In the genomic region with DNA sequence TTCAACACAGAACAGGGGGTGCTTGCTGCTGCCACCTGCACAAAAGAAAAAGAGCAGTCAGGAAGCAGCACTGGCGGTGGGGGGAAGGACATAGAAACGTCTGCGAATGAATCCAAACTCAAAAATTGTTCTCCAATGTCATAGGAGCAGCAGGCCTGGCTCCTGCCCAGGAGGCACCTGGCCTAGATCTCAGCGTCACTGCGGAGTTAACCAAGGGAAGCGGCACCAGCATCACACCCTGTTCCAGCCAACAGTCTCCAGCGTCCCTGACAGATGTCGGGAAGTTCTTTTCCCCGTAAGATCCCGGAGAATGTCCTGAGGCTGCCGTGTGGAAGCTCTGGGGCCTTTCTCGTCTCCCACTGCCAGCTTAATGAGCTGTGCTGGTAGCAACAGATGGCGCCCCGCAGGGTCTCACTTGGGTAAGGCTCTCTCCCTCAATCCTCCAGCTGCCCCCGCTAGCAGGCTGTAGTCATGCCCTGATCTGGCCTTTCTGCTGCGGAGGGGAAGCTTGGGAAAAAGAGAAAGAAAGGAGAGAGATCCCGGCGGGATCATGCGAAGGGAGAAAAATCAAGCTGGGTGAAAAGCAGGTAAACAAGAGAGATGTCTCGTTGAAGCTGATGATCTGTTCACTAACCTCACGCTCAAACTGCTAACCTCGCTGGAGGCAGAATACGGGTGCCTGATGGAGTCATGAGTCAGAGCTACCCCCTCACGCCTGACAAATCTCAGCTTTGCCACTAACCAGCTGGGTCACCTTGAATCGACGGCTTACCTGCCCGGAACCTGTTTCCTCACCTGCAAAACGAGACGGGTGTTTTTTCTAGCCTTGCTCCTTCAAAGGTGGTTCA, we compare ENCODE assay signal across 15 cellular contexts. TPM values are rescaled to one million over a fixed set of nuclear protein-coding genes. Genes with fewer than 3 reads are reported as not detected.
DNase-seq lines count a peak whose midpoint lies in the region; ATAC-seq, FAIRE-seq and TF ChIP-seq lines count a peak whose summit lies in the region.
"Had no signal": no experiment of that assay in that cellular context is flagged by ENCODE, and none has a peak within 500 bp of the region (broad histone marks: within the 10 kb centered on the region; RNA-seq: fewer than 3 reads in every experiment).

No MANE protein-coding gene starts in this region.

- H4K20me1 ChIP-seq in IMR-90 (ENCODE audit: insufficient read depth, low read length) (no peaks in the 10 kb centered on the region), keratinocyte (ENCODE audit: control insufficient read depth, extremely low read depth, insufficient read depth, low read length) (no peaks in the 10 kb centered on the region)

- 0 out of 2 replicates have a peak overlapping the region, but pooled peaks have one; percentile 14 for H2BK120ac ChIP-seq in IMR-90 (ENCODE audit: low read depth, low read length)

- H4K91ac ChIP-seq in IMR-90 (ENCODE audit: insufficient read depth, low read depth, low read length) = peak overlapping the region; percentile 42

- no peaks in the 10 kb centered on the region for H3K79me2 ChIP-seq in keratinocyte (ENCODE audit: control insufficient read depth, insufficient read depth, low read length)

- peak overlapping the region in 1 of 8 donors; percentile 17 for H3K27ac Mint-ChIP-seq in CD8-positive, alpha-beta memory T cell
- H3K27ac Mint-ChIP-seq: activated T-helper 1 cell treated with anti-CD3 and anti-CD28 coated beads, Interleukin-12 subunit alpha, Interleukin-12 subunit beta, Interleukin-2, Interleukin-4 antibody, amounts not matched to agents 30 ng/mL and 10 ng/mL and 1 ng/mL, durations not matched to agents 14 hours and 24 hours and 36 hours; stimulated activated effector memory CD8-positive, alpha-beta T cell treated with anti-CD3 and anti-CD28 coated beads, Interleukin-12 subunit alpha, Interleukin-12 subunit beta, amount 100 ng/mL, for 72 hours had no signal

- H3K9me3 ChIP-seq in BE2C (no peaks in the 10 kb centered on the region), IMR-90 (ENCODE audit: control insufficient read depth, insufficient read depth, low read length) (no peaks in the 10 kb centered on the region), keratinocyte (ENCODE audit: control insufficient read depth, low read depth, low read length) (no peaks in the 10 kb centered on the region)
- no peaks in the 10 kb centered on the region for H3K9me3 ChIP-seq in CD8-positive, alpha-beta memory T cell (ENCODE audit: low read length)
- H3K9me3 ChIP-seq: neutrophil had no signal

- no peaks in the 10 kb centered on the region for H3K79me1 ChIP-seq in IMR-90 (ENCODE audit: low read depth in 1 of 2, low read length in 2 of 2)

- H3K27ac ChIP-seq in IMR-90 (ENCODE audit: insufficient read depth, low read length) (no peak overlapping the region), keratinocyte (ENCODE audit: control insufficient read depth, insufficient read depth, low read length) (peak overlapping the region; percentile 53)
- H3K27ac ChIP-seq in CD8-positive, alpha-beta memory T cell (ENCODE audit: low read depth, low read length) = no peak overlapping the region
- H3K27ac ChIP-seq: neutrophil had no signal

- H4K5ac ChIP-seq in IMR-90 (ENCODE audit: low read depth, low read length) = no peak overlapping the region

- H3K9me3 Mint-ChIP-seq in CD8-positive, alpha-beta memory T cell = no peaks in the 10 kb centered on the region
- H3K9me3 Mint-ChIP-seq: activated T-helper 1 cell treated with anti-CD3 and anti-CD28 coated beads, Interleukin-12 subunit alpha, Interleukin-12 subunit beta, Interleukin-2, Interleukin-4 antibody, amounts not matched to agents 30 ng/mL and 10 ng/mL and 1 ng/mL, durations not matched to agents 14 hours and 24 hours and 36 hours; stimulated activated effector memory CD8-positive, alpha-beta T cell treated with anti-CD3 and anti-CD28 coated beads, Interleukin-12 subunit alpha, Interleukin-12 subunit beta, amount 100 ng/mL, for 72 hours had no signal

- H2AFZ ChIP-seq in IMR-90 (replicated peaks; ENCODE audit: low read length, poor library complexity) = peak overlapping the region; percentile 80
- H2AFZ ChIP-seq in keratinocyte (ENCODE audit: control insufficient read depth, low read length) = peak overlapping the region; percentile 64

- TF ChIP-seq POLR2A in IMR-90 (IDR thresholded peaks at IDR 0.05; ENCODE audit: low read depth, low read length) = no peak

- H3K18ac ChIP-seq in IMR-90 (ENCODE audit: low read depth, low read length) = no peak overlapping the region; the same call in 1 of the 2 replicates

- H3K27me3 ChIP-seq in BE2C (no peaks in the 10 kb centered on the region), IMR-90 (ENCODE audit: control insufficient read depth, insufficient read depth, low read length) (no peaks in the 10 kb centered on the region), keratinocyte (ENCODE audit: control insufficient read depth, extremely low read depth, insufficient read depth, low read length) (no peaks in the 10 kb centered on the region)
- no peaks in the 10 kb centered on the region for H3K27me3 ChIP-seq in CD8-positive, alpha-beta memory T cell (ENCODE audit: insufficient read depth, low read length, poor library complexity, severe bottlenecking)
- H3K27me3 ChIP-seq: neutrophil had no signal

- peak overlapping the region; percentile 3 for H2BK20ac ChIP-seq in IMR-90 (ENCODE audit: low read depth, low read length)

- no peaks in the 10 kb centered on the region for H3K4me1 Mint-ChIP-seq in CD8-positive, alpha-beta memory T cell
- H3K4me1 Mint-ChIP-seq: stimulated activated effector memory CD8-positive, alpha-beta T cell treated with anti-CD3 and anti-CD28 coated beads, Interleukin-12 subunit alpha, Interleukin-12 subunit beta, amount 100 ng/mL, for 72 hours had no signal

- no peak overlapping the region for H3K56ac ChIP-seq in IMR-90 (ENCODE audit: extremely low read depth, insufficient read depth, low read length)

- no peak overlapping the region for H3K4me2 ChIP-seq in IMR-90 (ENCODE audit: low read depth, low read length)
- H3K4me2 ChIP-seq in keratinocyte (ENCODE audit: control insufficient read depth, extremely low read depth, insufficient read depth, low read depth, low read length) = peak overlapping the region; percentile 33

- ATAC-seq in IMR-90 (ENCODE audit: low read depth) (no peak), GM18861 (IDR thresholded peaks at IDR 0.05; ENCODE audit: unreplicated experiment) (no peak), left cardiac atrium (no peak)

- no peaks in the 10 kb centered on the region for H3K4me1 ChIP-seq in BE2C
- peaks cover 11% of the 10 kb centered on the region for H3K4me1 ChIP-seq in IMR-90 (ENCODE audit: control insufficient read depth, insufficient read depth, low read length)
- peaks cover 12% of the 10 kb centered on the region for H3K4me1 ChIP-seq in keratinocyte (ENCODE audit: control insufficient read depth, extremely low read depth, insufficient read depth, low read length)
- no peaks in the 10 kb centered on the region for H3K4me1 ChIP-seq in CD8-positive, alpha-beta memory T cell (ENCODE audit: insufficient read depth, low read length)

- intact Hi-C loops in IMR-90 (cut with micrococcal nuclease) (no loop called here), left cardiac atrium (cut with DNase I) (no loop called here)

- CTCF ChIA-PET in IMR-90 (lab: Yijun Ruan, JAX) = no interaction called here
- CTCF ChIA-PET in CD8-positive, alpha-beta memory T cell (lab: Charles Lee) = no interaction called here

- POLR2A ChIA-PET in IMR-90 (lab: Charles Lee; ENCODE audit: unreplicated experiment) = no interaction called here
- POLR2A ChIA-PET in CD8-positive, alpha-beta memory T cell (lab: Charles Lee) = no interaction called here

- H2AK5ac ChIP-seq in IMR-90 (ENCODE audit: low read depth, low read length) = peak overlapping the region; percentile 51

- dilution Hi-C loops in IMR-90 (cut with HindIII; ENCODE audit: low sequenced_read_pairs, unreplicated experiment) = no loop called here
- dilution Hi-C loops in keratinocyte (cut with MboI; ENCODE audit: extremely low pct_ligation_motif_present, low sequenced_read_pairs) = no loop called here

- H3K4ac ChIP-seq in IMR-90 (ENCODE audit: low read depth, low read length) = 0 out of 2 replicates have a peak overlapping the region, but pooled peaks have one; percentile 4

- H3K9me1 ChIP-seq in IMR-90 (ENCODE audit: insufficient read depth, low read length) (0 out of 2 replicates have a peak, but pooled peaks cover 3% of the 10 kb centered on the region), keratinocyte (ENCODE audit: control insufficient read depth, extremely low read depth, insufficient read depth, low read length) (no peaks in the 10 kb centered on the region)

- H3K36me3 Mint-ChIP-seq in CD8-positive, alpha-beta memory T cell = no peaks in the 10 kb centered on the region
- H3K36me3 Mint-ChIP-seq: stimulated activated effector memory CD8-positive, alpha-beta T cell treated with anti-CD3 and anti-CD28 coated beads, Interleukin-12 subunit alpha, Interleukin-12 subunit beta, amount 100 ng/mL, for 72 hours had no signal

- TF ChIP-seq CTCF in BE2C (IDR thresholded peaks at IDR 0.05; ENCODE audit: low read depth, low read length) (no peak), IMR-90 (conservative IDR thresholded peaks at IDR 0.05; ENCODE audit: low read depth, low read length) (no peak), keratinocyte (optimal IDR thresholded peaks at IDR 0.05 in 1 of 3, IDR thresholded peaks at IDR 0.05 in 1 of 3, conservative IDR thresholded peaks at IDR 0.05 in 1 of 3; ENCODE audit: extremely low read depth in 1 of 3, insufficient read depth in 2 of 3, low read length in 3 of 3) (no peak)

- H2BK15ac ChIP-seq in IMR-90 (ENCODE audit: low read depth, low read length) = peak overlapping the region; percentile 56; the same call in 1 of the 3 replicates

- no peak overlapping the region for H3K14ac ChIP-seq in IMR-90 (replicated peaks; ENCODE audit: low read depth, low read length)

- peaks cover 1 to 4% of the 10 kb centered on the region in 2 donors for H3K27me3 Mint-ChIP-seq in CD8-positive, alpha-beta memory T cell

- in situ Hi-C loops in IMR-90 (cut with MboI; ENCODE audit: low sequenced_read_pairs) = no loop called here

- H3K36me3 ChIP-seq in BE2C = no peaks in the 10 kb centered on the region
- no peaks in the 10 kb centered on the region for H3K36me3 ChIP-seq in IMR-90 (ENCODE audit: control insufficient read depth, insufficient read depth, low read length)
- no peaks in the 10 kb centered on the region for H3K36me3 ChIP-seq in keratinocyte (ENCODE audit: control insufficient read depth in 2 of 2, extremely low read depth in 1 of 2, insufficient read depth in 2 of 2, low read length in 2 of 2)
- H3K36me3 ChIP-seq in CD8-positive, alpha-beta memory T cell (ENCODE audit: insufficient read depth, low read length) = no peaks in the 10 kb centered on the region
- H3K36me3 ChIP-seq: neutrophil had no signal

- H2AK9ac ChIP-seq in IMR-90 (replicated peaks; ENCODE audit: low read depth, low read length, poor library complexity) = peak overlapping the region; percentile 19

- whole genome bisulfite sequencing in IMR-90 (ENCODE audit: extremely low coverage in 2 of 2, insufficient read length in 1 of 2), 2 experiments = 57% methylated on average over 10 of the region's 29 CpGs; no CpG with 5 or more reads in 1 of the 2 experiments

- H3K4me3 Mint-ChIP-seq in CD8-positive, alpha-beta memory T cell = no peak overlapping the region
- H3K4me3 Mint-ChIP-seq: activated T-helper 1 cell treated with anti-CD3 and anti-CD28 coated beads, Interleukin-12 subunit alpha, Interleukin-12 subunit beta, Interleukin-2, Interleukin-4 antibody, amounts not matched to agents 30 ng/mL and 10 ng/mL and 1 ng/mL, durations not matched to agents 14 hours and 24 hours and 36 hours; stimulated activated effector memory CD8-positive, alpha-beta T cell treated with anti-CD3 and anti-CD28 coated beads, Interleukin-12 subunit alpha, Interleukin-12 subunit beta, amount 100 ng/mL, for 72 hours had no signal

- H4K8ac ChIP-seq in IMR-90 (ENCODE audit: low read depth in 2 of 2, low read length in 2 of 2) = peak overlapping the region in 1 of 2 experiments; percentile 22; a peak in 1 of 4 replicates

- no peak for TF ChIP-seq RAD21 in IMR-90 (IDR thresholded peaks at IDR 0.05; ENCODE audit: low read length)

- no TSS peak for BruUV-seq in IMR-90 (replicated peaks; lab: Mats Ljungman, UMichigan)

- no peak overlapping the region for H3K23ac ChIP-seq in IMR-90 (ENCODE audit: low read depth, low read length)

- no peak overlapping the region for H3K4me3 ChIP-seq in BE2C (ENCODE audit: low read depth, low read length)
- H3K4me3 ChIP-seq in IMR-90 (ENCODE audit: insufficient read depth, low read depth, low read length) = no peak overlapping the region
- peak overlapping the region in 1 of 3 experiments; percentile 49 for H3K4me3 ChIP-seq in keratinocyte (ENCODE audit: control insufficient read depth in 2 of 3, extremely low read depth in 1 of 3, insufficient read depth in 2 of 3, low read depth in 1 of 3, low read length in 3 of 3)
- no peak overlapping the region for H3K4me3 ChIP-seq in CD8-positive, alpha-beta memory T cell (ENCODE audit: low read length)

- peak; percentile 80 for FAIRE-seq in keratinocyte (lab: Jason Lieb, UNC)

- H3K9ac ChIP-seq in IMR-90 (ENCODE audit: low read depth, low read length) (no peak overlapping the region), keratinocyte (ENCODE audit: control insufficient read depth, extremely low read depth, insufficient read depth, low read length) (peak overlapping the region; percentile 57)

- DNase-seq in BE2C (peak; percentile 46), IMR-90 (peak; percentile 24), amniotic epithelial cell (ENCODE audit: low read depth) (peak; percentile 23), keratinocyte (ENCODE audit: low read depth, low spot score) (peak; percentile 9), SKM-1 treated with dmso at 0.1 percent for 144 hours (lab: John Stamatoyannopoulos, UW; ENCODE audit: unreplicated experiment) (no peak), left cardiac atrium (no peak)
- no peak for DNase-seq in CD8-positive, alpha-beta memory T cell
- DNase-seq: activated CD4-positive, alpha-beta T cell treated with anti-CD3 and anti-CD28 coated beads for 1 hour; DMS79; NCI-H510A treated with DMSO at 0.1 percent for 48 hours had no signal

- no peak overlapping the region for H2BK5ac ChIP-seq in IMR-90 (ENCODE audit: low read depth, low read length, poor library complexity, severe bottlenecking)

RNA-seq across cellular contexts. Expression of gene MARCHF10, which starts 57.4 kb away (rescaled TPM):
- not detected for polyA plus RNA-seq in BE2C (2012; ENCODE audit: insufficient read depth, insufficient read length, low read depth)
- under 0.01 and 0.18 TPM in 2 replicates for total RNA-seq in IMR-90 (2012; rRNA removed)
- polyA plus RNA-seq in IMR-90 (2012; rRNA removed) = 0.10 and 0.74 TPM in 2 replicates
- 0.33 and 0.42 TPM in 2 replicates for polyA plus RNA-seq in IMR-90 (2012; cell fraction: cytosol; rRNA removed)
- 0.50 and 1.2 TPM in 2 replicates for polyA plus RNA-seq in IMR-90 (2012; cell fraction: nucleus; rRNA removed; ENCODE audit: low replicate concordance)
- not detected in 3 replicates for polyA plus RNA-seq in keratinocyte
- polyA plus RNA-seq in keratinocyte (2011; ENCODE audit: low read depth) = not detected
- not detected in 2 replicates for polyA plus RNA-seq in keratinocyte (2011; cell fraction: cytosol; rRNA removed)
- not detected in 2 replicates for polyA plus RNA-seq in keratinocyte (2011; cell fraction: nucleus; rRNA removed)
- not detected in 2 replicates for polyA plus RNA-seq in keratinocyte (2012; ENCODE audit: low replicate concordance)
- not detected in 3 replicates for polyA minus RNA-seq in keratinocyte
- not detected for polyA minus RNA-seq in keratinocyte (2011; cell fraction: cytosol; rRNA and poly(A)+ RNA removed)
- polyA minus RNA-seq in keratinocyte (2011; cell fraction: nucleus; rRNA and poly(A)+ RNA removed) = not detected in 2 replicates
- total RNA-seq in CD8-positive, alpha-beta memory T cell = not detected
- 0.86 TPM for polyA plus RNA-seq in CD8-positive, alpha-beta memory T cell
- not detected for total RNA-seq in left cardiac atrium
- total RNA-seq: activated T-helper 1 cell treated with anti-CD3 and anti-CD28 coated beads, Interleukin-12 subunit alpha, Interleukin-12 subunit beta, Interleukin-2, Interleukin-4 antibody, amounts not matched to agents 30 ng/mL and 10 ng/mL and 1 ng/mL, durations not matched to agents 14 hours and 24 hours and 36 hours; cardiac septum had no signal

Comparison
In these comparisons a context has a peak if more than half of its experiments do, and no peak if none do; other contexts are left out.
1. DNase-seq: peak in BE2C (single experiment), IMR-90 (single experiment), amniotic epithelial cell (single experiment) and keratinocyte (single experiment); none in CD8-positive, alpha-beta memory T cell (0 of 5), SKM-1 treated with dmso at 0.1 percent for 144 hours (single experiment) and left cardiac atrium (single experiment).